ENCODE assay signal across 1 cellular context in genomic region chr13:90233933-90234672, GRCh38.
TF ChIP-seq lines count a peak whose summit lies in the region.

No MANE protein-coding gene starts in this region.

TF ChIP-seq in K562, 482 proteins besides CTCF, POLR2A, EP300 and RAD21 (continued from another document):
- TF ChIP-seq ZBTB40 (IDR thresholded peaks at IDR 0.05) (no peak), ZBTB40 (CRISPR knock-in tag; IDR thresholded peaks at IDR 0.05) (no peak)
